In genomic region chr16:88091221-88092039, GRCh38 we compare ENCODE assay signal across 8 cellular contexts.
DNase-seq lines count a peak whose midpoint lies in the region; ATAC-seq and TF ChIP-seq lines count a peak whose summit lies in the region.
"Not testable (repeated sequence)": the region's sequence is repeated elsewhere in the genome, so short reads cannot be mapped to it uniquely, and the experiment has no call there.

No MANE protein-coding gene starts in this region.

- intact Hi-C loops in left ventricle myocardium inferior (cut with micrococcal nuclease); right lobe of liver (cut with DNase I); spleen (cut with DNase I; ENCODE audit: low total_unique reads): not testable (repeated sequence)

- H3K27ac Mint-ChIP-seq in HFFc6: not testable (repeated sequence)

- not testable (repeated sequence) for H3K9me3 Mint-ChIP-seq in HFFc6

- peak overlapping the region; percentile 69 for H3K27ac ChIP-seq in left ventricle myocardium inferior (replicated peaks)
- H3K27ac ChIP-seq in right lobe of liver: peak overlapping the region in 2 of 3 donors; percentile 37 to 54
- H3K27ac ChIP-seq in spleen: peak overlapping the region in 7 of 8 donors; percentile 42 to 77 (median 72)

- ATAC-seq in right lobe of liver (peak; percentile 32 to 56 (median 48)), omental fat pad (ENCODE audit: low FRiP score) (peak; percentile 11)

- not testable (repeated sequence) for H3K4me1 Mint-ChIP-seq in HFFc6 (ENCODE audit: low read depth)

- not testable (repeated sequence) for H3K4me3 Mint-ChIP-seq in HFFc6

- H3K36me3 Mint-ChIP-seq in HFFc6 (ENCODE audit: low read depth): not testable (repeated sequence)

- TF ChIP-seq CTCF in BE2C (IDR thresholded peaks at IDR 0.05; ENCODE audit: low read depth, low read length); HFFc6 (IDR thresholded peaks at IDR 0.05); left ventricle myocardium inferior (IDR thresholded peaks at IDR 0.05; ENCODE audit: borderline replicate concordance); right lobe of liver (IDR thresholded peaks at IDR 0.05); omental fat pad (IDR thresholded peaks at IDR 0.05); spleen (IDR thresholded peaks at IDR 0.05 in 8 of 11, conservative IDR thresholded peaks at IDR 0.05 in 3 of 11): not testable (repeated sequence)

- H3K27me3 Mint-ChIP-seq in HFFc6 (ENCODE audit: insufficient read depth): not testable (repeated sequence)

- H3K9ac ChIP-seq in adipocyte (ENCODE audit: low read length): not testable (repeated sequence)

- not testable (repeated sequence) for H3K27me3 ChIP-seq in BE2C; adipocyte (replicated peaks; ENCODE audit: control insufficient read depth, insufficient read depth, low read length); right lobe of liver; spleen (replicated peaks in 1 of 7)
- H3K27me3 ChIP-seq in left ventricle myocardium inferior (ENCODE audit: low read depth): peaks cover 13% of the 10 kb centered on the region

- 27% methylated on average over 3 of the region's 40 CpGs for WGBS in right lobe of liver (ENCODE audit: insufficient coverage, low coverage, low lambda C conversion rate, missing lambda C conversion rate)
- WGBS in spleen, 5 donors: 40 to 65% (median 60%) methylated on average over 10 to 40 of the region's 40 CpGs

- H3K9me3 ChIP-seq in BE2C; adipocyte (ENCODE audit: control insufficient read depth, low read length); right lobe of liver: not testable (repeated sequence)
- H3K9me3 ChIP-seq in left ventricle myocardium inferior (replicated peaks) (peaks cover 12% of the 10 kb centered on the region), spleen (peaks cover 0 to 13% (median 10%) of the 10 kb centered on the region in 8 donors)

- not testable (repeated sequence) for H3K36me3 ChIP-seq in BE2C; adipocyte (ENCODE audit: control insufficient read depth, insufficient read depth, low read length, severe bottlenecking); left ventricle myocardium inferior; right lobe of liver; spleen

- DNase-seq in BE2C (peak; percentile 53), HFFc6 (peak; percentile 5), adipocyte (ENCODE audit: low read depth) (peak; percentile 73), ecto neural progenitor cell (ENCODE audit: low spot score) (peak; percentile 75), right lobe of liver (peak in 1 of 3 donors; percentile 57)
- DNase-seq in left ventricle myocardium inferior; omental fat pad (ENCODE audit: low spot score); spleen: not testable (repeated sequence)

- not testable (repeated sequence) for TF ChIP-seq POLR2A in right lobe of liver (IDR thresholded peaks at IDR 0.05); spleen (IDR thresholded peaks at IDR 0.05)

- not testable (repeated sequence) for H3K4me3 ChIP-seq in BE2C (ENCODE audit: low read depth, low read length); adipocyte (ENCODE audit: low read length); right lobe of liver
- peak overlapping the region; percentile 25 for H3K4me3 ChIP-seq in left ventricle myocardium inferior
- peak overlapping the region in 1 of 8 donors; percentile 22 for H3K4me3 ChIP-seq in spleen

- not testable (repeated sequence) for H3K4me1 ChIP-seq in BE2C, right lobe of liver
- H3K4me1 ChIP-seq in adipocyte (ENCODE audit: control insufficient read depth, insufficient read depth, low read length) (peaks cover 25% of the 10 kb centered on the region), left ventricle myocardium inferior (peaks cover 14% of the 10 kb centered on the region), spleen (peaks cover 0 to 58% (median 24%) of the 10 kb centered on the region in 6 donors)
